Comparison of ENCODE assay signal across 8 cellular contexts in the genomic region with DNA sequence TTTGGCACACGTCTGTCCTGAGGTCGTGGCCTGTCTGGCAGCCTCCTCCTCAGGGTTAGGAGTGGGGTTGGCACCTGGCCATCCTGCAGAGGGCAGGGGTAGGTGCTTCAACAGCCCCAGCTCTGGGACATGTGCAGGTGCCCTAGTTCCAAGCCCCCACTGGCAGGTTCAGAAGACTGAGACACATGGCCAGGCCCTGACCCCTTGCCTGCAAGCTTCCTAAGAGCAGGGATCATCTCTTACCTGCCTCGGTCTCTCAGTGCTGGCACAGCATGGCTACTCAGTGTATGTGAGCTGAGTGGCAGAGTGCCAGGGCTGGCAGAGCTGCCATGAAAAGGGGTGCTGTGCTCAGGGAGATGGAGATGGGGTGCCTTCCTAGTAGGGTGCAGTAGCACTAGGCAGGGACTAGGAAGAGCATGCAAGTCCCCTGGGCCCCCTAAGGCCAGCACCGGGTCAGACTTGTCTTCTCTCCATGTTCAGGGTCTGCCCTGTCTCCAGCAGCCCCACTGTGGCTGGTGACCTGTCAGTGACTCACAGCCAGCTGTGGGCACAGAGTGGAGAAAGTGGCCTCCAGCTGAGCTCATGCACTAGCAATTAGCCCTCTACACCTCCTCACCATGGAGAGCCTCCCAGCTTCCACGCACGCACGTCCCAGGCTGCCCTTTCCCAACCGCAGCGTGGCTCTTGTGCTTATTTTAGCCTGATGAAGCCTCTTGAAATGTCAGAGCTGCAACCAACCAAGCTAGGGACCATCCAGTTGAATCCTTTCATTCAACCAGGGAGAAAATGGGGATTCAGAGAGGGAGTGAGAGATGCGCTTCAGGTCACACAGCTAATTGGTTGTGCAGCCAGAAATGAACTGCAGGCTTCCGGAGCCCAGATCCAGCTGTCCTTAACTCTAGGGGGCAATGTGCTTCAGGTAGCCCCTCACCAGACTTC.
A peak's percentile ranks its signal among the peaks of the same experiment; 100 is the strongest.
DNase-seq lines count a peak whose midpoint lies in the region; ATAC-seq and TF ChIP-seq lines count a peak whose summit lies in the region.

No MANE protein-coding gene starts in this region.

- DNase-seq in activated CD8-positive, alpha-beta memory T cell treated with anti-CD3 and anti-CD28 coated beads, Interleukin-2, amount 50 U/mL, for 48 hours: peak; percentile 57
- no peak for DNase-seq in activated CD8-positive, alpha-beta memory T cell treated with anti-CD3 and anti-CD28 coated beads for 24 hours
- DNase-seq in SIG-M5 treated with dmso at 0.1 percent for 504 hours (lab: John Stamatoyannopoulos, UW; ENCODE audit: unreplicated experiment) (peak; percentile 69), cerebellar nuclear complex (lab: John Stamatoyannopoulos, UW) (no peak), activated T-cell treated with anti-CD3 and anti-CD28 coated beads for 4 hours (no peak)
- no peak for DNase-seq in stimulated activated naive CD8-positive, alpha-beta T cell treated with anti-CD3 and anti-CD28 coated beads, Interleukin-15, amount 100 ng/mL, for 72 hours
- no peak for DNase-seq in activated T-helper 2 cell treated with anti-CD3 and anti-CD28 coated beads, Interferon-gamma antibody, Interleukin-2, Interleukin-4, amounts not matched to agents 10 μg/mL and 5 μg/mL and 100 μg/mL, durations not matched to agents 14 hours and 24 hours and 36 hours (ENCODE audit: low spot score)

- peaks cover 32% of the 10 kb centered on the region for H3K27me3 Mint-ChIP-seq in stimulated activated naive CD8-positive, alpha-beta T cell treated with anti-CD3 and anti-CD28 coated beads, Interleukin-15, amount 100 ng/mL, for 72 hours
- H3K27me3 Mint-ChIP-seq in activated T-helper 2 cell treated with anti-CD3 and anti-CD28 coated beads, Interferon-gamma antibody, Interleukin-2, Interleukin-4, amounts not matched to agents 10 μg/mL and 5 μg/mL and 100 μg/mL, durations not matched to agents 14 hours and 24 hours and 36 hours (ENCODE audit: low read depth): peaks cover 25% of the 10 kb centered on the region

- H3K27ac Mint-ChIP-seq in stimulated activated naive CD8-positive, alpha-beta T cell treated with anti-CD3 and anti-CD28 coated beads, Interleukin-15, amount 100 ng/mL, for 72 hours: no peak overlapping the region
- H3K27ac Mint-ChIP-seq in activated T-helper 2 cell treated with anti-CD3 and anti-CD28 coated beads, Interferon-gamma antibody, Interleukin-2, Interleukin-4, amounts not matched to agents 10 μg/mL and 5 μg/mL and 100 μg/mL, durations not matched to agents 14 hours and 24 hours and 36 hours: no peak overlapping the region

- peaks cover 0 to 31% (median 14%) of the 10 kb centered on the region in 3 donors for H3K4me1 ChIP-seq in gastroesophageal sphincter

- peak; percentile 27 for ATAC-seq in gastroesophageal sphincter
- peak; percentile 52 for ATAC-seq in stimulated activated naive CD8-positive, alpha-beta T cell treated with anti-CD3 and anti-CD28 coated beads, Interleukin-15, amount 100 ng/mL, for 72 hours

- H3K4me1 Mint-ChIP-seq in stimulated activated naive CD8-positive, alpha-beta T cell treated with anti-CD3 and anti-CD28 coated beads, Interleukin-15, amount 100 ng/mL, for 72 hours: peaks cover 13% of the 10 kb centered on the region
- no peaks in the 10 kb centered on the region for H3K4me1 Mint-ChIP-seq in activated T-helper 2 cell treated with anti-CD3 and anti-CD28 coated beads, Interferon-gamma antibody, Interleukin-2, Interleukin-4, amounts not matched to agents 10 μg/mL and 5 μg/mL and 100 μg/mL, durations not matched to agents 14 hours and 24 hours and 36 hours (ENCODE audit: low read depth)

- peaks cover 0 to 9% of the 10 kb centered on the region in 2 donors for H3K9me3 Mint-ChIP-seq in stimulated activated naive CD8-positive, alpha-beta T cell treated with anti-CD3 and anti-CD28 coated beads, Interleukin-15, amount 100 ng/mL, for 72 hours
- no peaks in the 10 kb centered on the region for H3K9me3 Mint-ChIP-seq in activated T-helper 2 cell treated with anti-CD3 and anti-CD28 coated beads, Interferon-gamma antibody, Interleukin-2, Interleukin-4, amounts not matched to agents 10 μg/mL and 5 μg/mL and 100 μg/mL, durations not matched to agents 14 hours and 24 hours and 36 hours

- WGBS in gastroesophageal sphincter (ENCODE audit: low coverage in 1 of 2), 2 donors: 54 to 65% methylated on average over 5 to 7 of the region's 11 CpGs

- H3K4me3 Mint-ChIP-seq in stimulated activated naive CD8-positive, alpha-beta T cell treated with anti-CD3 and anti-CD28 coated beads, Interleukin-15, amount 100 ng/mL, for 72 hours: no peak overlapping the region
- H3K4me3 Mint-ChIP-seq in activated T-helper 2 cell treated with anti-CD3 and anti-CD28 coated beads, Interferon-gamma antibody, Interleukin-2, Interleukin-4, amounts not matched to agents 10 μg/mL and 5 μg/mL and 100 μg/mL, durations not matched to agents 14 hours and 24 hours and 36 hours (ENCODE audit: low read depth): no peak overlapping the region

- H3K9me3 ChIP-seq in gastroesophageal sphincter: no peaks in the 10 kb centered on the region

- no peak overlapping the region for H3K4me3 ChIP-seq in gastroesophageal sphincter

- TF ChIP-seq POLR2A in gastroesophageal sphincter (IDR thresholded peaks at IDR 0.05): no peak

- peak overlapping the region in 3 of 4 donors; percentile 4 to 38 (median 12) for H3K27ac ChIP-seq in gastroesophageal sphincter

- intact Hi-C loops in activated T-helper 2 cell treated with anti-CD3 and anti-CD28 coated beads, Interferon-gamma antibody, Interleukin-2, Interleukin-4, amounts not matched to agents 10 μg/mL and 5 μg/mL and 100 μg/mL, durations not matched to agents 14 hours and 24 hours and 36 hours (cut with micrococcal nuclease): no loop called here

- no peaks in the 10 kb centered on the region for H3K36me3 Mint-ChIP-seq in activated T-helper 2 cell treated with anti-CD3 and anti-CD28 coated beads, Interferon-gamma antibody, Interleukin-2, Interleukin-4, amounts not matched to agents 10 μg/mL and 5 μg/mL and 100 μg/mL, durations not matched to agents 14 hours and 24 hours and 36 hours (ENCODE audit: low read depth)

- TF ChIP-seq EP300 in gastroesophageal sphincter (IDR thresholded peaks at IDR 0.05): no peak

- no peaks in the 10 kb centered on the region for H3K36me3 ChIP-seq in gastroesophageal sphincter

- TF ChIP-seq CTCF in gastroesophageal sphincter (IDR thresholded peaks at IDR 0.05): no peak

- H3K27me3 ChIP-seq in gastroesophageal sphincter: no peaks in the 10 kb centered on the region

Comparison
In these comparisons a context has a peak if more than half of its experiments do, and no peak if none do; other contexts are left out.
1. DNase-seq: peak in activated CD8-positive, alpha-beta memory T cell treated with anti-CD3 and anti-CD28 coated beads, Interleukin-2, amount 50 U/mL, for 48 hours (single experiment) and SIG-M5 treated with dmso at 0.1 percent for 504 hours (single experiment); none in activated CD8-positive, alpha-beta memory T cell treated with anti-CD3 and anti-CD28 coated beads for 24 hours (single experiment), stimulated activated naive CD8-positive, alpha-beta T cell treated with anti-CD3 and anti-CD28 coated beads, Interleukin-15, amount 100 ng/mL, for 72 hours (0 of 2), activated T-helper 2 cell treated with anti-CD3 and anti-CD28 coated beads, Interferon-gamma antibody, Interleukin-2, Interleukin-4, amounts not matched to agents 10 μg/mL and 5 μg/mL and 100 μg/mL, durations not matched to agents 14 hours and 24 hours and 36 hours (single experiment), cerebellar nuclear complex (0 of 2) and activated T-cell treated with anti-CD3 and anti-CD28 coated beads for 4 hours (single experiment).